ENCODE assay signal across 1 cellular context in the genomic region with DNA sequence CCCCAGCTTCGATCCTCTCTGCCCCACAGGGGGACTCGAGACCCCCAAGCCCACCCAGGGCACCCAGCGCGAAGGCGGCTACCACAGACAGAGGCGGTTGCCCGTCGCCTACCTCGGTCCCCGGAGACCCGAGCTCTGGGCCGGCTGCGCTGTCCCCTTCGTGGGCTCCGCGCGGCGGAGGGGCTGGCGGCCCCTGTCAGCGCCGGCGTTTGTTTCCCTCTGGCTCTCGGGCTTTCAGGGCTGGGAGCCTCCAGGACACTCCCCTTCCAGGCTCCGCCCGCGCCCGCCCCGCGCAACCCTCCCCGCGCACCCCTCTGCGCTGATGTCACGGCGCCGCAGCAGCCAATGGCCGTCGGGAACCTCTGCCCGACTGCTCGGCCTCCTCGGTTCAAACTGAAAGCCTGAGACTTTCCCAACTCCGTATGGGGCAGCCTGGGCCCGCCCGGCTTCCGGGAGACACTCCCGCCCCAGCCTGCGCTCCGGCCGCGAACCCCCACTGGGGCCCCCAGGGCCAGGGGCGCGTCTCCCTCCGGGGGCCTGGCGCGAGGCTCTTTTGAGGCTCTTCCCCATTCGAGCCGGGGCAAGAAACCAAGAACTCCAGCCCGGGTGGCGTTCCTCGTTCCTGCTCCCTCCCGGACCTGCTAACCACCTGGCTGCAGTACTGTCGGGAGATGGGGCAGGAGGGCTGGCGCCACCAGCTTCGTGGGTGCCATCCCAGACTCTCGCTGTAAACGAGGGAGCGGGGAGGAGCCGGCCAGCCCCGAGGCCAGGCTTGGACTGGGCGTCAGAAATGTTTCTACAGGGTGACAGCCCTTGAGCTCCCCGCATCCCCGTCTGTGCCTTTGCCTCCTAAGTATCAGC.
TF ChIP-seq lines count a peak whose summit lies in the region.

A gene with protein sequence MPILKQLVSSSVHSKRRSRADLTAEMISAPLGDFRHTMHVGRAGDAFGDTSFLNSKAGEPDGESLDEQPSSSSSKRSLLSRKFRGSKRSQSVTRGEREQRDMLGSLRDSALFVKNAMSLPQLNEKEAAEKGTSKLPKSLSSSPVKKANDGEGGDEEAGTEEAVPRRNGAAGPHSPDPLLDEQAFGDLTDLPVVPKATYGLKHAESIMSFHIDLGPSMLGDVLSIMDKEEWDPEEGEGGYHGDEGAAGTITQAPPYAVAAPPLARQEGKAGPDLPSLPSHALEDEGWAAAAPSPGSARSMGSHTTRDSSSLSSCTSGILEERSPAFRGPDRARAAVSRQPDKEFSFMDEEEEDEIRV (minus strand): TSS at position 221 of the 861 bp plus-strand sequence. CDS start 25,501 bp downstream, outside the sequence.

TF ChIP-seq in HepG2, 621 proteins besides CTCF, POLR2A, EP300 and RAD21 (continued from another document and continues in another):
- TF ChIP-seq, protein P1, sequence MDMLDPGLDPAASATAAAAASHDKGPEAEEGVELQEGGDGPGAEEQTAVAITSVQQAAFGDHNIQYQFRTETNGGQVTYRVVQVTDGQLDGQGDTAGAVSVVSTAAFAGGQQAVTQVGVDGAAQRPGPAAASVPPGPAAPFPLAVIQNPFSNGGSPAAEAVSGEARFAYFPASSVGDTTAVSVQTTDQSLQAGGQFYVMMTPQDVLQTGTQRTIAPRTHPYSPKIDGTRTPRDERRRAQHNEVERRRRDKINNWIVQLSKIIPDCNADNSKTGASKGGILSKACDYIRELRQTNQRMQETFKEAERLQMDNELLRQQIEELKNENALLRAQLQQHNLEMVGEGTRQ (IDR thresholded peaks at IDR 0.05; ENCODE audit: low read depth, low read length): no peak
- TF ChIP-seq, protein P1 (CRISPR knock-in tag; IDR thresholded peaks at IDR 0.05; ENCODE audit: borderline replicate concordance): no peak
- TF ChIP-seq RCOR2 (CRISPR knock-in tag; IDR thresholded peaks at IDR 0.05) (0 out of 2 replicates have a peak, but pooled peaks have one; percentile 48), ARID2 (CRISPR knock-in tag; IDR thresholded peaks at IDR 0.05; ENCODE audit: borderline replicate concordance) (no peak), ZNF44 (CRISPR knock-in tag; IDR thresholded peaks at IDR 0.05) (peak; percentile 89; the same call in 1 of the 2 replicates), ZNF549 (CRISPR knock-in tag; IDR thresholded peaks at IDR 0.05) (no peak), HDAC1 (CRISPR knock-in tag; IDR thresholded peaks at IDR 0.05) (peak; percentile 92), ZNF776 (CRISPR knock-in tag; IDR thresholded peaks at IDR 0.05) (no peak), ZNF572 (CRISPR knock-in tag; IDR thresholded peaks at IDR 0.05) (0 out of 2 replicates have a peak, but pooled peaks have one; percentile 89), ZNF709 (CRISPR knock-in tag; IDR thresholded peaks at IDR 0.05) (peak; percentile 52), NFATC3 (CRISPR knock-in tag; IDR thresholded peaks at IDR 0.05) (no peak), ADNP (CRISPR knock-in tag; IDR thresholded peaks at IDR 0.05) (no peak), ZNF724P (CRISPR knock-in tag; IDR thresholded peaks at IDR 0.05; ENCODE audit: borderline replicate concordance) (0 out of 2 replicates have a peak, but pooled peaks have one; percentile 47), MTA1 (CRISPR knock-in tag; IDR thresholded peaks at IDR 0.05; ENCODE audit: borderline replicate concordance) (peak; percentile 77; the same call in 1 of the 2 replicates), DMAP1 (CRISPR knock-in tag; IDR thresholded peaks at IDR 0.05) (peak; percentile 72; the same call in 1 of the 2 replicates), CEBPB (IDR thresholded peaks at IDR 0.05; ENCODE audit: borderline replicate concordance, low read depth, low read length) (peak; percentile 1; the same call in 1 of the 2 replicates), CREM (IDR thresholded peaks at IDR 0.05) (0 out of 2 replicates have a peak, but pooled peaks have one; percentile 43), CREM (CRISPR knock-in tag; IDR thresholded peaks at IDR 0.05) (no peak), RNF2 (conservative IDR thresholded peaks at IDR 0.05; ENCODE audit: low read depth) (peak; percentile 79), ZNF337 (CRISPR knock-in tag; IDR thresholded peaks at IDR 0.05; ENCODE audit: borderline replicate concordance, low read depth) (peak; percentile 92; the same call in 1 of the 2 replicates), ZNF468 (CRISPR knock-in tag; IDR thresholded peaks at IDR 0.05) (0 out of 2 replicates have a peak, but pooled peaks have one; percentile 21), ZFP37 (CRISPR knock-in tag; IDR thresholded peaks at IDR 0.05; ENCODE audit: borderline replicate concordance) (peak; percentile 17; the same call in 1 of the 2 replicates), PRPF4 (IDR thresholded peaks at IDR 0.05; ENCODE audit: low read depth, low read length, poor library complexity, severe bottlenecking) (no peak), ZNF383 (CRISPR knock-in tag; IDR thresholded peaks at IDR 0.05; ENCODE audit: borderline replicate concordance) (no peak), KLF13 (CRISPR knock-in tag; IDR thresholded peaks at IDR 0.05) (0 out of 2 replicates have a peak, but pooled peaks have one; percentile 22), ZMYM3 (CRISPR knock-in tag; IDR thresholded peaks at IDR 0.05) (no peak), ZBTB3 (CRISPR knock-in tag; IDR thresholded peaks at IDR 0.05; ENCODE audit: borderline replicate concordance, low read depth) (no peak), NFYC (CRISPR knock-in tag; IDR thresholded peaks at IDR 0.05) (peak; percentile 87), RARG (CRISPR knock-in tag; IDR thresholded peaks at IDR 0.05; ENCODE audit: low read depth) (no peak), IKZF4 (CRISPR knock-in tag; IDR thresholded peaks at IDR 0.05; ENCODE audit: borderline replicate concordance, low read depth, not compliant biosample characterization) (peak; percentile 95), ZNF589 (CRISPR knock-in tag; conservative IDR thresholded peaks at IDR 0.05) (peak; percentile 83), ZNF136 (CRISPR knock-in tag; IDR thresholded peaks at IDR 0.05; ENCODE audit: low read depth) (peak; percentile 85), KDM5B (CRISPR knock-in tag; IDR thresholded peaks at IDR 0.05; ENCODE audit: borderline replicate concordance) (no peak; the same call in 1 of the 2 replicates), FOSL1 (CRISPR knock-in tag; IDR thresholded peaks at IDR 0.05; ENCODE audit: borderline replicate concordance) (no peak), NONO (IDR thresholded peaks at IDR 0.05) (no peak), NONO (CRISPR knock-in tag; conservative IDR thresholded peaks at IDR 0.05) (peak; percentile 45; the same call in 1 of the 2 replicates), MIER3 (CRISPR knock-in tag; IDR thresholded peaks at IDR 0.05; ENCODE audit: borderline replicate concordance) (0 out of 2 replicates have a peak, but pooled peaks have one; percentile 25)
- TF ChIP-seq, protein P2, sequence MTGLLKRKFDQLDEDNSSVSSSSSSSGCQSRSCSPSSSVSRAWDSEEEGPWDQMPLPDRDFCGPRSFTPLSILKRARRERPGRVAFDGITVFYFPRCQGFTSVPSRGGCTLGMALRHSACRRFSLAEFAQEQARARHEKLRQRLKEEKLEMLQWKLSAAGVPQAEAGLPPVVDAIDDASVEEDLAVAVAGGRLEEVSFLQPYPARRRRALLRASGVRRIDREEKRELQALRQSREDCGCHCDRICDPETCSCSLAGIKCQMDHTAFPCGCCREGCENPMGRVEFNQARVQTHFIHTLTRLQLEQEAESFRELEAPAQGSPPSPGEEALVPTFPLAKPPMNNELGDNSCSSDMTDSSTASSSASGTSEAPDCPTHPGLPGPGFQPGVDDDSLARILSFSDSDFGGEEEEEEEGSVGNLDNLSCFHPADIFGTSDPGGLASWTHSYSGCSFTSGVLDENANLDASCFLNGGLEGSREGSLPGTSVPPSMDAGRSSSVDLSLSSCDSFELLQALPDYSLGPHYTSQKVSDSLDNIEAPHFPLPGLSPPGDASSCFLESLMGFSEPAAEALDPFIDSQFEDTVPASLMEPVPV (CRISPR knock-in tag; IDR thresholded peaks at IDR 0.05): peak; percentile 58
- TF ChIP-seq, protein P3, sequence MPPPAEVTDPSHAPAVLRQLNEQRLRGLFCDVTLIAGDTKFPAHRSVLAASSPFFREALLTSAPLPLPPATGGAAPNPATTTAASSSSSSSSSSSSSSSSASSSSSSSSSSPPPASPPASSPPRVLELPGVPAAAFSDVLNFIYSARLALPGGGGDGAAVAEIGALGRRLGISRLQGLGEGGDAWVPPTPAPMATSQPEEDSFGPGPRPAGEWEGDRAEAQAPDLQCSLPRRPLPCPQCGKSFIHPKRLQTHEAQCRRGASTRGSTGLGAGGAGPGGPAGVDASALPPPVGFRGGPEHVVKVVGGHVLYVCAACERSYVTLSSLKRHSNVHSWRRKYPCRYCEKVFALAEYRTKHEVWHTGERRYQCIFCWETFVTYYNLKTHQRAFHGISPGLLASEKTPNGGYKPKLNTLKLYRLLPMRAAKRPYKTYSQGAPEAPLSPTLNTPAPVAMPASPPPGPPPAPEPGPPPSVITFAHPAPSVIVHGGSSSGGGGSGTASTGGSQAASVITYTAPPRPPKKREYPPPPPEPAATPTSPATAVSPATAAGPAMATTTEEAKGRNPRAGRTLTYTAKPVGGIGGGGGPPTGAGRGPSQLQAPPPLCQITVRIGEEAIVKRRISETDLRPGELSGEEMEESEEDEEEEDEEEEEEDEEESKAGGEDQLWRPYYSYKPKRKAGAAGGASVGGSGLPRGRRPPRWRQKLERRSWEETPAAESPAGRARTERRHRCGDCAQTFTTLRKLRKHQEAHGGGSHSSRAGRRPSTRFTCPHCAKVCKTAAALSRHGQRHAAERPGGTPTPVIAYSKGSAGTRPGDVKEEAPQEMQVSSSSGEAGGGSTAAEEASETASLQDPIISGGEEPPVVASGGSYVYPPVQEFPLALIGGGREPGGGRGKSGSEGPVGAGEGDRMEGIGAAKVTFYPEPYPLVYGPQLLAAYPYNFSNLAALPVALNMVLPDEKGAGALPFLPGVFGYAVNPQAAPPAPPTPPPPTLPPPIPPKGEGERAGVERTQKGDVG (CRISPR knock-in tag; IDR thresholded peaks at IDR 0.05; ENCODE audit: borderline replicate concordance): 0 out of 2 replicates have a peak, but pooled peaks have one; percentile 53
- TF ChIP-seq, protein P4, sequence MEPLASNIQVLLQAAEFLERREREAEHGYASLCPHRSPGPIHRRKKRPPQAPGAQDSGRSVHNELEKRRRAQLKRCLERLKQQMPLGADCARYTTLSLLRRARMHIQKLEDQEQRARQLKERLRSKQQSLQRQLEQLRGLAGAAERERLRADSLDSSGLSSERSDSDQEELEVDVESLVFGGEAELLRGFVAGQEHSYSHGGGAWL (CRISPR knock-in tag; IDR thresholded peaks at IDR 0.05): peak; percentile 74
- TF ChIP-seq, protein P5, sequence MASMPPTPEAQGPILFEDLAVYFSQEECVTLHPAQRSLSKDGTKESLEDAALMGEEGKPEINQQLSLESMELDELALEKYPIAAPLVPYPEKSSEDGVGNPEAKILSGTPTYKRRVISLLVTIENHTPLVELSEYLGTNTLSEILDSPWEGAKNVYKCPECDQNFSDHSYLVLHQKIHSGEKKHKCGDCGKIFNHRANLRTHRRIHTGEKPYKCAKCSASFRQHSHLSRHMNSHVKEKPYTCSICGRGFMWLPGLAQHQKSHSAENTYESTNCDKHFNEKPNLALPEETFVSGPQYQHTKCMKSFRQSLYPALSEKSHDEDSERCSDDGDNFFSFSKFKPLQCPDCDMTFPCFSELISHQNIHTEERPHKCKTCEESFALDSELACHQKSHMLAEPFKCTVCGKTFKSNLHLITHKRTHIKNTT (CRISPR knock-in tag; IDR thresholded peaks at IDR 0.05): 0 out of 2 replicates have a peak, but pooled peaks have one; percentile 27
- TF ChIP-seq, protein P6, sequence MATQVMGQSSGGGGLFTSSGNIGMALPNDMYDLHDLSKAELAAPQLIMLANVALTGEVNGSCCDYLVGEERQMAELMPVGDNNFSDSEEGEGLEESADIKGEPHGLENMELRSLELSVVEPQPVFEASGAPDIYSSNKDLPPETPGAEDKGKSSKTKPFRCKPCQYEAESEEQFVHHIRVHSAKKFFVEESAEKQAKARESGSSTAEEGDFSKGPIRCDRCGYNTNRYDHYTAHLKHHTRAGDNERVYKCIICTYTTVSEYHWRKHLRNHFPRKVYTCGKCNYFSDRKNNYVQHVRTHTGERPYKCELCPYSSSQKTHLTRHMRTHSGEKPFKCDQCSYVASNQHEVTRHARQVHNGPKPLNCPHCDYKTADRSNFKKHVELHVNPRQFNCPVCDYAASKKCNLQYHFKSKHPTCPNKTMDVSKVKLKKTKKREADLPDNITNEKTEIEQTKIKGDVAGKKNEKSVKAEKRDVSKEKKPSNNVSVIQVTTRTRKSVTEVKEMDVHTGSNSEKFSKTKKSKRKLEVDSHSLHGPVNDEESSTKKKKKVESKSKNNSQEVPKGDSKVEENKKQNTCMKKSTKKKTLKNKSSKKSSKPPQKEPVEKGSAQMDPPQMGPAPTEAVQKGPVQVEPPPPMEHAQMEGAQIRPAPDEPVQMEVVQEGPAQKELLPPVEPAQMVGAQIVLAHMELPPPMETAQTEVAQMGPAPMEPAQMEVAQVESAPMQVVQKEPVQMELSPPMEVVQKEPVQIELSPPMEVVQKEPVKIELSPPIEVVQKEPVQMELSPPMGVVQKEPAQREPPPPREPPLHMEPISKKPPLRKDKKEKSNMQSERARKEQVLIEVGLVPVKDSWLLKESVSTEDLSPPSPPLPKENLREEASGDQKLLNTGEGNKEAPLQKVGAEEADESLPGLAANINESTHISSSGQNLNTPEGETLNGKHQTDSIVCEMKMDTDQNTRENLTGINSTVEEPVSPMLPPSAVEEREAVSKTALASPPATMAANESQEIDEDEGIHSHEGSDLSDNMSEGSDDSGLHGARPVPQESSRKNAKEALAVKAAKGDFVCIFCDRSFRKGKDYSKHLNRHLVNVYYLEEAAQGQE (IDR thresholded peaks at IDR 0.05; ENCODE audit: borderline replicate concordance in 1 of 2, low read depth in 1 of 2, low read length in 2 of 2): no peak; a peak in 1 of 4 replicates
- TF ChIP-seq, protein P7, sequence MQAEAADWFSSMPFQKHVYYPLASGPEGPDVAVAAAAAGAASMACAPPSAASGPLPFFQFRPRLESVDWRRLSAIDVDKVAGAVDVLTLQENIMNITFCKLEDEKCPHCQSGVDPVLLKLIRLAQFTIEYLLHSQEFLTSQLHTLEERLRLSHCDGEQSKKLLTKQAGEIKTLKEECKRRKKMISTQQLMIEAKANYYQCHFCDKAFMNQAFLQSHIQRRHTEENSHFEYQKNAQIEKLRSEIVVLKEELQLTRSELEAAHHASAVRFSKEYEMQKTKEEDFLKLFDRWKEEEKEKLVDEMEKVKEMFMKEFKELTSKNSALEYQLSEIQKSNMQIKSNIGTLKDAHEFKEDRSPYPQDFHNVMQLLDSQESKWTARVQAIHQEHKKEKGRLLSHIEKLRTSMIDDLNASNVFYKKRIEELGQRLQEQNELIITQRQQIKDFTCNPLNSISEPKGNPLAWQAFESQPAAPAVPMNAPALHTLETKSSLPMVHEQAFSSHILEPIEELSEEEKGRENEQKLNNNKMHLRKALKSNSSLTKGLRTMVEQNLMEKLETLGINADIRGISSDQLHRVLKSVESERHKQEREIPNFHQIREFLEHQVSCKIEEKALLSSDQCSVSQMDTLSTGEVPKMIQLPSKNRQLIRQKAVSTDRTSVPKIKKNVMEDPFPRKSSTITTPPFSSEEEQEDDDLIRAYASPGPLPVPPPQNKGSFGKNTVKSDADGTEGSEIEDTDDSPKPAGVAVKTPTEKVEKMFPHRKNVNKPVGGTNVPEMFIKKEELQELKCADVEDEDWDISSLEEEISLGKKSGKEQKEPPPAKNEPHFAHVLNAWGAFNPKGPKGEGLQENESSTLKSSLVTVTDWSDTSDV (CRISPR knock-in tag; IDR thresholded peaks at IDR 0.05): 0 out of 2 replicates have a peak, but pooled peaks have one; percentile 35
